8 cellular contexts compared by ENCODE assay signal in the genomic region with DNA sequence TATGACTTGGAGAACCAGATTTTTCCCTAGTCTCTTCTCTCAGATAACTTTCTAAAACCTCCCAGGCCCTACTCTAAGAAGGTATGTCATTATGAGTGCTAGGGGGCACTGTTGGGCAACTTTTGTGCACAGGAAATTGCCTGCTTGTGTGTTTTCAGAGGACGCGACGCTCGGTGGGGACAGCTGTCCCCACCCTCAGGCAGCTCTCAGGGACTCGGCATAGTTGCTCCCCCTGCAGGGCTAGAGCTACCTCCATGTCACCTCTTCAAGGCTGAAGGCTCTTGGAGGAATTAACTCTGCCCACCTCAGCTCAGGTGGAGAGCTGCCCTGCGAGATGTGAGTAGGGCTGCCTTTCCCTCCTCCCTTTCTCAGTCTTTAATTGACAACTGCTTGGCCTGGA. TPM values are rescaled to one million over a fixed set of nuclear protein-coding genes. Genes with fewer than 3 reads are reported as not detected.
DNase-seq lines count a peak whose midpoint lies in the region; ATAC-seq, FAIRE-seq and TF ChIP-seq lines count a peak whose summit lies in the region.

No MANE protein-coding gene starts in this region.

- no peak overlapping the region for H2AFZ ChIP-seq in osteoblast (ENCODE audit: low read length)

- WGBS in A549 (ENCODE audit: missing lambda C conversion rate), result 4% methylated on average over 6 of the region's 6 CpGs

- peaks cover 16% of the 10 kb centered on the region for H3K27me3 Mint-ChIP-seq in activated CD4-positive, alpha-beta T cell treated with anti-CD3 and anti-CD28 coated beads, Interleukin-2, amount 10 ng/mL, durations not matched to agents 7 days and 5 days

- no peak for TF ChIP-seq POLR2A in A549 (IDR thresholded peaks at IDR 0.05; ENCODE audit: low read length)

- ATAC-seq in A549, result peak; percentile 56 to 73; a peak in 4 of 6 replicates
- ATAC-seq in HG03432 (IDR thresholded peaks at IDR 0.05; ENCODE audit: unreplicated experiment), result peak; percentile 67
- ATAC-seq in HG02852 (IDR thresholded peaks at IDR 0.05; ENCODE audit: unreplicated experiment), result no peak

- H3K36me3 Mint-ChIP-seq in activated CD4-positive, alpha-beta T cell treated with anti-CD3 and anti-CD28 coated beads, Interleukin-2, amount 10 ng/mL, durations not matched to agents 7 days and 5 days (ENCODE audit: low read depth), result no peaks in the 10 kb centered on the region

- no peak overlapping the region for H3K4me3 ChIP-seq in A549
- H3K4me3 ChIP-seq in epithelial cell of esophagus (ENCODE audit: low read length), result no peak overlapping the region
- no peak overlapping the region for H3K4me3 ChIP-seq in osteoblast (ENCODE audit: insufficient read depth, low read length)

- H3K27ac ChIP-seq in A549, result no peak overlapping the region
- H3K27ac ChIP-seq in osteoblast (ENCODE audit: low read depth, low read length), result no peak overlapping the region

- H4K20me1 ChIP-seq in osteoblast (ENCODE audit: insufficient read depth, low read length), result no peaks in the 10 kb centered on the region

- peaks cover 10% of the 10 kb centered on the region; the same call in 2 of the 3 replicates for H3K4me1 ChIP-seq in A549
- peaks cover 21% of the 10 kb centered on the region for H3K4me1 ChIP-seq in osteoblast (ENCODE audit: insufficient read depth, low read length)

- DNase-seq in A549 (ENCODE audit: low read depth in 1 of 2, low spot score in 1 of 2) (peak; percentile 73 to 82), NCI-H526 (lab: John Stamatoyannopoulos, UW) (peak; percentile 57 to 87), epithelial cell of esophagus (ENCODE audit: low read depth) (peak; percentile 68), osteoblast (ENCODE audit: insufficient read length, low spot score, missing footprints) (peak; percentile 92)
- DNase-seq in activated CD4-positive, alpha-beta T cell treated with anti-CD3 and anti-CD28 coated beads, Interleukin-2, amount 10 ng/mL, durations not matched to agents 7 days and 5 days, result peak; percentile 75

- TF ChIP-seq EP300 in A549 (IDR thresholded peaks at IDR 0.05), result no peak

- no peaks in the 10 kb centered on the region for H3K9me3 ChIP-seq in A549
- no peaks in the 10 kb centered on the region for H3K9me3 ChIP-seq in osteoblast (ENCODE audit: low read depth, low read length)

- CTCF ChIA-PET in A549 (lab: Yijun Ruan, JAX), result interaction anchor here (0.7 to 37.5 kb wide), 19 partner anchors 12 to 413 kb away, joined by 3 to 1932 read pairs (median 4); partner anchors contain the start of genes DCANP1 and SLC25A48
- CTCF ChIA-PET in activated CD4-positive, alpha-beta T cell treated with anti-CD3 and anti-CD28 coated beads, Interleukin-2, amount 10 ng/mL, durations not matched to agents 7 days and 5 days (lab: Charles Lee), result interaction anchor here (0.8 to 7.1 kb wide), 6 partner anchors 25 to 104 kb away, joined by 3 to 80 read pairs (median 4); no protein-coding TSS in a partner anchor

- no peak overlapping the region for H3K4me3 Mint-ChIP-seq in activated CD4-positive, alpha-beta T cell treated with anti-CD3 and anti-CD28 coated beads, Interleukin-2, amount 10 ng/mL, durations not matched to agents 7 days and 5 days

- no peaks in the 10 kb centered on the region for H3K79me2 ChIP-seq in osteoblast (ENCODE audit: insufficient read depth, low read length)

- TF ChIP-seq RAD21 in A549 (conservative IDR thresholded peaks at IDR 0.05 in 1 of 2, IDR thresholded peaks at IDR 0.05 in 1 of 2), result peak; percentile 73 to 80

- peak overlapping the region; percentile 54 for H3K4me2 ChIP-seq in A549
- H3K4me2 ChIP-seq in osteoblast (ENCODE audit: insufficient read depth, low read length), result no peak overlapping the region

- peaks cover 12% of the 10 kb centered on the region for H3K27me3 ChIP-seq in osteoblast (ENCODE audit: insufficient read depth, low read length)

- peaks cover 3% of the 10 kb centered on the region for H3K4me1 Mint-ChIP-seq in activated CD4-positive, alpha-beta T cell treated with anti-CD3 and anti-CD28 coated beads, Interleukin-2, amount 10 ng/mL, durations not matched to agents 7 days and 5 days

- no peaks in the 10 kb centered on the region for H3K9me3 Mint-ChIP-seq in activated CD4-positive, alpha-beta T cell treated with anti-CD3 and anti-CD28 coated beads, Interleukin-2, amount 10 ng/mL, durations not matched to agents 7 days and 5 days

- POLR2A ChIA-PET in A549 (lab: Yijun Ruan, JAX), result no interaction called here
- POLR2A ChIA-PET in activated CD4-positive, alpha-beta T cell treated with anti-CD3 and anti-CD28 coated beads, Interleukin-2, amount 10 ng/mL, durations not matched to agents 7 days and 5 days (lab: Charles Lee), result no interaction called here

- TF ChIP-seq CTCF in A549 (IDR thresholded peaks at IDR 0.05) (peak; percentile 82), GM12874 (IDR thresholded peaks at IDR 0.05; ENCODE audit: insufficient read depth, low read depth, low read length) (peak; percentile 54), epithelial cell of esophagus (IDR thresholded peaks at IDR 0.05; ENCODE audit: insufficient read depth, low read depth, low read length, missing control alignments) (peak; percentile 64), osteoblast (IDR thresholded peaks at IDR 0.05; ENCODE audit: extremely low read depth, low read depth, low read length) (peak; percentile 67)

- H3K36me3 ChIP-seq in osteoblast (ENCODE audit: insufficient read depth, low read length), result no peaks in the 10 kb centered on the region

- no peak for FAIRE-seq in A549 (lab: Jason Lieb, UNC)

- no peak overlapping the region for H3K27ac Mint-ChIP-seq in activated CD4-positive, alpha-beta T cell treated with anti-CD3 and anti-CD28 coated beads, Interleukin-2, amount 10 ng/mL, durations not matched to agents 7 days and 5 days

TF ChIP-seq in A549, 52 proteins besides CTCF, POLR2A, EP300 and RAD21 (continues in another document):
- TF ChIP-seq SREBF2 (IDR thresholded peaks at IDR 0.05) (no peak), MAFK (IDR thresholded peaks at IDR 0.05; ENCODE audit: partially characterized antibody) (peak; percentile 25), POLR2AphosphoS2 (conservative IDR thresholded peaks at IDR 0.05; ENCODE audit: low read length) (no peak), KDM1A (IDR thresholded peaks at IDR 0.05; ENCODE audit: low read depth) (no peak), NFE2L2 (conservative IDR thresholded peaks at IDR 0.05; ENCODE audit: low read length) (no peak), RARB (CRISPR knock-in tag; IDR thresholded peaks at IDR 0.05) (no peak), ZNF302 (CRISPR knock-in tag; IDR thresholded peaks at IDR 0.05) (no peak), CBX8 (IDR thresholded peaks at IDR 0.05) (no peak), RFX5 (IDR thresholded peaks at IDR 0.05) (no peak), SMC3 (IDR thresholded peaks at IDR 0.05) (peak; percentile 41; the same call in 1 of the 3 replicates), KDM5A (IDR thresholded peaks at IDR 0.05) (no peak), REST (IDR thresholded peaks at IDR 0.05) (no peak)
- TF ChIP-seq, protein P1, sequence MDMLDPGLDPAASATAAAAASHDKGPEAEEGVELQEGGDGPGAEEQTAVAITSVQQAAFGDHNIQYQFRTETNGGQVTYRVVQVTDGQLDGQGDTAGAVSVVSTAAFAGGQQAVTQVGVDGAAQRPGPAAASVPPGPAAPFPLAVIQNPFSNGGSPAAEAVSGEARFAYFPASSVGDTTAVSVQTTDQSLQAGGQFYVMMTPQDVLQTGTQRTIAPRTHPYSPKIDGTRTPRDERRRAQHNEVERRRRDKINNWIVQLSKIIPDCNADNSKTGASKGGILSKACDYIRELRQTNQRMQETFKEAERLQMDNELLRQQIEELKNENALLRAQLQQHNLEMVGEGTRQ (IDR thresholded peaks at IDR 0.05), result no peak

RNA-seq across cellular contexts. Expression of gene TIFAB, which starts 10.2 kb away (rescaled TPM):
- polyA plus RNA-seq in A549 (2011; rRNA removed) (not detected in 2 replicates), A549 (2017; fragmentation: RNase III; extraction: RNeasy Plus Mini Kit Qiagen cat#74134 plus additional on column Dnase treatment) (not detected in 3 replicates)
- polyA plus RNA-seq in A549 (2012; cell fraction: cytosol; rRNA removed), result not detected in 2 replicates
- not detected in 2 replicates for polyA plus RNA-seq in A549 (2012; cell fraction: nucleus; rRNA removed)
- polyA minus RNA-seq in A549 (2011; rRNA and poly(A)+ RNA removed), result not detected in 2 replicates
- total RNA-seq in activated CD4-positive, alpha-beta T cell treated with anti-CD3 and anti-CD28 coated beads, Interleukin-2, amount 10 ng/mL, durations not matched to agents 7 days and 5 days, result not detected
- total RNA-seq in osteoblast, result not detected in 2 replicates

RNA-seq across cellular contexts. Expression of gene DCANP1, which starts 15.2 kb away (rescaled TPM):
- polyA plus RNA-seq in A549 (2011; rRNA removed) (not detected in 2 replicates), A549 (2017; fragmentation: RNase III; extraction: RNeasy Plus Mini Kit Qiagen cat#74134 plus additional on column Dnase treatment) (not detected in 3 replicates)
- not detected in 2 replicates for polyA plus RNA-seq in A549 (2012; cell fraction: cytosol; rRNA removed)
- not detected in 2 replicates for polyA plus RNA-seq in A549 (2012; cell fraction: nucleus; rRNA removed)
- not detected in 2 replicates for polyA minus RNA-seq in A549 (2011; rRNA and poly(A)+ RNA removed)
- total RNA-seq in activated CD4-positive, alpha-beta T cell treated with anti-CD3 and anti-CD28 coated beads, Interleukin-2, amount 10 ng/mL, durations not matched to agents 7 days and 5 days, result not detected
- not detected in 2 replicates for total RNA-seq in osteoblast
